2 cellular contexts compared by ENCODE assay signal in the genomic region with DNA sequence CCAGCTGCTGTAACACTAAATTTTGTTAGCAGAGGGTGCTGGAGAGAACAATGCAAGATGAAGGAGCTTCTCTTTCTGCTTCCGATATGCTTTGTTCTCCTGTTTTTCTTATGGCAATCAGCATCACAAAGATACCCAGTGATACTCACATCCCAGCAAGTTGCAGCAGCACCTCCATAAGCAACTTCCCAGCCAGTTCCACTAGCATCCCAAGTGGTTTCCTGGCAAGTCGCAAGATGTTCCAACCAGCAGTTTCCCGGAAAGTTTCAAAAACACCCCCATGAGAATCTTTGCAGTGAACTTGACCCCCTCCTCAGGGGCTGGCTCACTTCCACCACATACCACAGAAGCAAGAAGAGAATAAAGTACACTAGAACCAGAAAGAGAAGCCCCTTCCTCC.
A peak's percentile ranks its signal among the peaks of the same experiment; 100 is the strongest.
TF ChIP-seq lines count a peak whose summit lies in the region.

No MANE protein-coding gene starts in this region.

TF ChIP-seq in GM23338, 12 proteins besides CTCF, POLR2A, EP300 and RAD21 (continued from another document):
- TF ChIP-seq, protein P1, sequence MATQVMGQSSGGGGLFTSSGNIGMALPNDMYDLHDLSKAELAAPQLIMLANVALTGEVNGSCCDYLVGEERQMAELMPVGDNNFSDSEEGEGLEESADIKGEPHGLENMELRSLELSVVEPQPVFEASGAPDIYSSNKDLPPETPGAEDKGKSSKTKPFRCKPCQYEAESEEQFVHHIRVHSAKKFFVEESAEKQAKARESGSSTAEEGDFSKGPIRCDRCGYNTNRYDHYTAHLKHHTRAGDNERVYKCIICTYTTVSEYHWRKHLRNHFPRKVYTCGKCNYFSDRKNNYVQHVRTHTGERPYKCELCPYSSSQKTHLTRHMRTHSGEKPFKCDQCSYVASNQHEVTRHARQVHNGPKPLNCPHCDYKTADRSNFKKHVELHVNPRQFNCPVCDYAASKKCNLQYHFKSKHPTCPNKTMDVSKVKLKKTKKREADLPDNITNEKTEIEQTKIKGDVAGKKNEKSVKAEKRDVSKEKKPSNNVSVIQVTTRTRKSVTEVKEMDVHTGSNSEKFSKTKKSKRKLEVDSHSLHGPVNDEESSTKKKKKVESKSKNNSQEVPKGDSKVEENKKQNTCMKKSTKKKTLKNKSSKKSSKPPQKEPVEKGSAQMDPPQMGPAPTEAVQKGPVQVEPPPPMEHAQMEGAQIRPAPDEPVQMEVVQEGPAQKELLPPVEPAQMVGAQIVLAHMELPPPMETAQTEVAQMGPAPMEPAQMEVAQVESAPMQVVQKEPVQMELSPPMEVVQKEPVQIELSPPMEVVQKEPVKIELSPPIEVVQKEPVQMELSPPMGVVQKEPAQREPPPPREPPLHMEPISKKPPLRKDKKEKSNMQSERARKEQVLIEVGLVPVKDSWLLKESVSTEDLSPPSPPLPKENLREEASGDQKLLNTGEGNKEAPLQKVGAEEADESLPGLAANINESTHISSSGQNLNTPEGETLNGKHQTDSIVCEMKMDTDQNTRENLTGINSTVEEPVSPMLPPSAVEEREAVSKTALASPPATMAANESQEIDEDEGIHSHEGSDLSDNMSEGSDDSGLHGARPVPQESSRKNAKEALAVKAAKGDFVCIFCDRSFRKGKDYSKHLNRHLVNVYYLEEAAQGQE (IDR thresholded peaks at IDR 0.05; ENCODE audit: unreplicated experiment): no peak
- TF ChIP-seq, protein P2, sequence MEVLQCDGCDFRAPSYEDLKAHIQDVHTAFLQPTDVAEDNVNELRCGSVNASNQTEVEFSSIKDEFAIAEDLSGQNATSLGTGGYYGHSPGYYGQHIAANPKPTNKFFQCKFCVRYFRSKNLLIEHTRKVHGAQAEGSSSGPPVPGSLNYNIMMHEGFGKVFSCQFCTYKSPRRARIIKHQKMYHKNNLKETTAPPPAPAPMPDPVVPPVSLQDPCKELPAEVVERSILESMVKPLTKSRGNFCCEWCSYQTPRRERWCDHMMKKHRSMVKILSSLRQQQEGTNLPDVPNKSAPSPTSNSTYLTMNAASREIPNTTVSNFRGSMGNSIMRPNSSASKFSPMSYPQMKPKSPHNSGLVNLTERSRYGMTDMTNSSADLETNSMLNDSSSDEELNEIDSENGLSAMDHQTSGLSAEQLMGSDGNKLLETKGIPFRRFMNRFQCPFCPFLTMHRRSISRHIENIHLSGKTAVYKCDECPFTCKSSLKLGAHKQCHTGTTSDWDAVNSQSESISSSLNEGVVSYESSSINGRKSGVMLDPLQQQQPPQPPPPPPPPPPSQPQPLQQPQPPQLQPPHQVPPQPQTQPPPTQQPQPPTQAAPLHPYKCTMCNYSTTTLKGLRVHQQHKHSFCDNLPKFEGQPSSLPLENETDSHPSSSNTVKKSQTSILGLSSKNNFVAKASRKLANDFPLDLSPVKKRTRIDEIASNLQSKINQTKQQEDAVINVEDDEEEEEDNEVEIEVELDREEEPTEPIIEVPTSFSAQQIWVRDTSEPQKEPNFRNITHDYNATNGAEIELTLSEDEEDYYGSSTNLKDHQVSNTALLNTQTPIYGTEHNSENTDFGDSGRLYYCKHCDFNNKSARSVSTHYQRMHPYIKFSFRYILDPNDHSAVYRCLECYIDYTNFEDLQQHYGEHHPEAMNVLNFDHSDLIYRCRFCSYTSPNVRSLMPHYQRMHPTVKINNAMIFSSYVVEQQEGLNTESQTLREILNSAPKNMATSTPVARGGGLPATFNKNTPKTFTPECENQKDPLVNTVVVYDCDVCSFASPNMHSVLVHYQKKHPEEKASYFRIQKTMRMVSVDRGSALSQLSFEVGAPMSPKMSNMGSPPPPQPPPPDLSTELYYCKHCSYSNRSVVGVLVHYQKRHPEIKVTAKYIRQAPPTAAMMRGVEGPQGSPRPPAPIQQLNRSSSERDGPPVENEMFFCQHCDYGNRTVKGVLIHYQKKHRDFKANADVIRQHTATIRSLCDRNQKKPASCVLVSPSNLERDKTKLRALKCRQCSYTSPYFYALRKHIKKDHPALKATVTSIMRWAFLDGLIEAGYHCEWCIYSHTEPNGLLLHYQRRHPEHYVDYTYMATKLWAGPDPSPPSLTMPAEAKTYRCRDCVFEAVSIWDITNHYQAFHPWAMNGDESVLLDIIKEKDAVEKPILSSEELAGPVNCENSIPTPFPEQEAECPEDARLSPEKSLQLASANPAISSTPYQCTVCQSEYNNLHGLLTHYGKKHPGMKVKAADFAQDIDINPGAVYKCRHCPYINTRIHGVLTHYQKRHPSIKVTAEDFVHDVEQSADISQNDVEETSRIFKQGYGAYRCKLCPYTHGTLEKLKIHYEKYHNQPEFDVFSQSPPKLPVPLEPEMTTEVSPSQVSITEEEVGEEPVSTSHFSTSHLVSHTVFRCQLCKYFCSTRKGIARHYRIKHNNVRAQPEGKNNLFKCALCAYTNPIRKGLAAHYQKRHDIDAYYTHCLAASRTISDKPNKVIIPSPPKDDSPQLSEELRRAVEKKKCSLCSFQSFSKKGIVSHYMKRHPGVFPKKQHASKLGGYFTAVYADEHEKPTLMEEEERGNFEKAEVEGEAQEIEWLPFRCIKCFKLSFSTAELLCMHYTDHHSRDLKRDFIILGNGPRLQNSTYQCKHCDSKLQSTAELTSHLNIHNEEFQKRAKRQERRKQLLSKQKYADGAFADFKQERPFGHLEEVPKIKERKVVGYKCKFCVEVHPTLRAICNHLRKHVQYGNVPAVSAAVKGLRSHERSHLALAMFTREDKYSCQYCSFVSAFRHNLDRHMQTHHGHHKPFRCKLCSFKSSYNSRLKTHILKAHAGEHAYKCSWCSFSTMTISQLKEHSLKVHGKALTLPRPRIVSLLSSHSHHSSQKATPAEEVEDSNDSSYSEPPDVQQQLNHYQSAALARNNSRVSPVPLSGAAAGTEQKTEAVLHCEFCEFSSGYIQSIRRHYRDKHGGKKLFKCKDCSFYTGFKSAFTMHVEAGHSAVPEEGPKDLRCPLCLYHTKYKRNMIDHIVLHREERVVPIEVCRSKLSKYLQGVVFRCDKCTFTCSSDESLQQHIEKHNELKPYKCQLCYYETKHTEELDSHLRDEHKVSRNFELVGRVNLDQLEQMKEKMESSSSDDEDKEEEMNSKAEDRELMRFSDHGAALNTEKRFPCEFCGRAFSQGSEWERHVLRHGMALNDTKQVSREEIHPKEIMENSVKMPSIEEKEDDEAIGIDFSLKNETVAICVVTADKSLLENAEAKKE (CRISPR knock-in tag; IDR thresholded peaks at IDR 0.05): peak; percentile 36; the same call in 1 of the 2 replicates
TF ChIP-seq in GM23338: peak in this region for 3.

TF ChIP-seq in WTC11, 78 proteins besides CTCF, POLR2A, EP300 and RAD21 (continued from another document):
- TF ChIP-seq STAT6 (CRISPR knock-in tag; conservative IDR thresholded peaks at IDR 0.05; ENCODE audit: low read depth): no peak
